Comparison of ENCODE assay signal across 9 cellular contexts in the genomic region with DNA sequence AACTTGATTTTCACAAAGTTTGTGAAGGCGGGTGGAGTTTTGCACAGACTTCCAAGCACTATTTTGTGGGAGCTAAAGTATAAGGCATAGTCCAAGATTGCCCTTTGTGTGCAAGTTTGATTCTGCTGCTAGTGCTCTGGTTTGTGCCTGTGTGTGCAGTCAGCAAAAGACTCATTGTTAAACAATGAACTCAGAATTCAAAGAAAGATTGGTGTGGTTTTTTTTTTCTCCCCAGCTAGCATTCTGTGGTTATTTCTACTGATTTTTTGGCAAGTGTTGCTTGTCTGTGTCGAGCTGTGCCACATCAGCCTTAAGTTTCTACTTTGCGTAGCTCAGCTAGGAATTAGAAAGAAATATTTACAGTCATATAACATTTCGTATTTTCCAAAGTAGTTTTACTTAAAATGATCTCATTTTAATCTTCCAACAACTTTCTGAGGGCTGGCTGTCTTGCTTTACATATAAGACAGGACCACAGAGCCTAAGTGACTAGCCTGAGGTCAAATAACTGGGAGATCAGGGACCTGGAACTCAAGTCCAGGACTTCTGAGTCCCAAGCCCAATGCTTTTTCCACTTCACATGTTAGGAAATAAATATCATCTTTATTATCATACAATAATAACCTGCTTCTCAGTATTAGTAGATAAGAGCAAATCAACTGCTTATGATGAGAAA.
DNase-seq lines count a peak whose midpoint lies in the region.
"Had no signal": no experiment of that assay in that cellular context is flagged by ENCODE, and none has a peak within 500 bp of the region (broad histone marks: within the 10 kb centered on the region; RNA-seq: fewer than 3 reads in every experiment).

No MANE protein-coding gene starts in this region.

- no peak overlapping the region for H2BK15ac ChIP-seq in neuronal stem cell (ENCODE audit: low read length)

- H3K79me1 ChIP-seq in neuronal stem cell (ENCODE audit: low read depth, low read length) = no peaks in the 10 kb centered on the region

- peak overlapping the region in 2 of 10 experiments; percentile 11 to 25; a peak in 2 of 20 replicates for H3K4me3 ChIP-seq in BLaER1 treated with 17β-estradiol and CSF1 and Interleukin-3, amounts not matched to agents 10 nM and 100 nM
- H3K4me3 ChIP-seq in neuronal stem cell (ENCODE audit: low read length in 2 of 2) = no peak overlapping the region
- H3K4me3 ChIP-seq: cardiac muscle cell had no signal

- H3K4me1 ChIP-seq in BLaER1 treated with 17β-estradiol and CSF1 and Interleukin-3, amounts not matched to agents 10 nM and 100 nM = peaks cover 51 to 82% (median 68%) of the 10 kb centered on the region in 10 experiments
- peaks cover 4 to 28% of the 10 kb centered on the region in 2 donors for H3K4me1 ChIP-seq in neuronal stem cell (ENCODE audit: control insufficient read depth in 2 of 2, insufficient read depth in 1 of 2, low read depth in 1 of 2, low read length in 2 of 2)

- no peak overlapping the region for H3K23ac ChIP-seq in neuronal stem cell (ENCODE audit: low read depth, low read length, poor library complexity)

- H2BK5ac ChIP-seq in neuronal stem cell (ENCODE audit: low read length) = no peak overlapping the region

- no peak overlapping the region for H4K91ac ChIP-seq in neuronal stem cell (ENCODE audit: low read depth, low read length, poor library complexity)

- H3K9ac ChIP-seq in BLaER1 treated with 17β-estradiol and CSF1 and Interleukin-3, amounts not matched to agents 10 nM and 100 nM = peak overlapping the region; percentile 67 to 82 (median 77)
- no peak overlapping the region for H3K9ac ChIP-seq in neuronal stem cell (ENCODE audit: low read depth, low read length, poor library complexity)

- no CpG with 5 or more reads among the region's 4 CpGs for WGBS in neuronal stem cell (ENCODE audit: extremely low coverage in 2 of 2, insufficient read length in 2 of 2, insufficient replicate concordance in 1 of 2), 2 donors

- H2BK120ac ChIP-seq in neuronal stem cell (ENCODE audit: low read depth, low read length) = no peak overlapping the region

- peaks cover 17 to 33% (median 24%) of the 10 kb centered on the region in 11 experiments for H3K9me3 ChIP-seq in BLaER1 treated with 17β-estradiol and CSF1 and Interleukin-3, amounts not matched to agents 10 nM and 100 nM (replicated peaks in 1 of 11)
- H3K9me3 ChIP-seq in KOPT-K1 (ENCODE audit: insufficient read depth, low read length, poor library complexity, severe bottlenecking) (no peaks in the 10 kb centered on the region), neuronal stem cell (replicated peaks in 1 of 2; ENCODE audit: control insufficient read depth in 2 of 2, insufficient read depth in 1 of 2, low read depth in 1 of 2, low read length in 2 of 2) (peaks cover 0 to 2% of the 10 kb centered on the region in 2 donors)

- H3K14ac ChIP-seq in neuronal stem cell (ENCODE audit: low read length) = no peak overlapping the region

- H3K18ac ChIP-seq in neuronal stem cell (ENCODE audit: low read length) = no peak overlapping the region

- peak overlapping the region; percentile 27 for H2AFZ ChIP-seq in neuronal stem cell (ENCODE audit: low read length)

- no peaks in the 10 kb centered on the region for H3K27me3 ChIP-seq in BLaER1 treated with 17β-estradiol and CSF1 and Interleukin-3, amounts not matched to agents 10 nM and 100 nM
- H3K27me3 ChIP-seq in neuronal stem cell (ENCODE audit: control insufficient read depth in 3 of 3, insufficient read depth in 3 of 3, low read depth in 1 of 3, low read length in 3 of 3) = no peaks in the 10 kb centered on the region
- H3K27me3 ChIP-seq: cardiac muscle cell had no signal

- no peak overlapping the region for H4K8ac ChIP-seq in neuronal stem cell (ENCODE audit: low read depth, low read length)

- DNase-seq in central memory CD4-positive, alpha-beta T cell = peak; percentile 36
- no peak for DNase-seq in neuronal stem cell (ENCODE audit: low spot score)
- DNase-seq in NCI-H748 (lab: John Stamatoyannopoulos, UW; ENCODE audit: unreplicated experiment) = no peak
- DNase-seq in NCI-H2107 (lab: John Stamatoyannopoulos, UW) = no peak
- no peak for DNase-seq in mucosa of gallbladder (ENCODE audit: low spot score)
- DNase-seq in HT-29 (ENCODE audit: low spot score) = no peak

- no peaks in the 10 kb centered on the region for H4K20me1 ChIP-seq in BLaER1 treated with 17β-estradiol and CSF1 and Interleukin-3, amounts not matched to agents 10 nM and 100 nM

- H3K27ac ChIP-seq in BLaER1 treated with 17β-estradiol and CSF1 and Interleukin-3, amounts not matched to agents 10 nM and 100 nM = peak overlapping the region; percentile 76 to 98 (median 93)
- peak overlapping the region; percentile 20 for H3K27ac ChIP-seq in KOPT-K1 (ENCODE audit: low read depth, low read length, poor library complexity, severe bottlenecking)
- H3K27ac ChIP-seq in neuronal stem cell (replicated peaks; ENCODE audit: low read length) = no peak overlapping the region
- H3K27ac ChIP-seq: cardiac muscle cell had no signal

- no peak overlapping the region for H2AK5ac ChIP-seq in neuronal stem cell (ENCODE audit: low read depth, low read length)

- H3K36me3 ChIP-seq in BLaER1 treated with 17β-estradiol and CSF1 and Interleukin-3, amounts not matched to agents 10 nM and 100 nM = peaks cover 0 to 20% (median 11%) of the 10 kb centered on the region in 11 experiments; a peak in 12 of 22 replicates
- no peaks in the 10 kb centered on the region for H3K36me3 ChIP-seq in KOPT-K1 (ENCODE audit: insufficient read depth, low read length)
- no peaks in the 10 kb centered on the region for H3K36me3 ChIP-seq in neuronal stem cell (replicated peaks in 1 of 2; ENCODE audit: control insufficient read depth in 2 of 2, insufficient read depth in 2 of 2, low read length in 2 of 2)
- H3K36me3 ChIP-seq: cardiac muscle cell had no signal

- H3K4ac ChIP-seq in neuronal stem cell (ENCODE audit: low read length) = no peak overlapping the region

- H2BK12ac ChIP-seq in neuronal stem cell (ENCODE audit: low read length) = no peak overlapping the region

- H3K4me2 ChIP-seq in BLaER1 treated with 17β-estradiol and CSF1 and Interleukin-3, amounts not matched to agents 10 nM and 100 nM = peak overlapping the region; percentile 60 to 89 (median 70)
- H3K4me2 ChIP-seq in neuronal stem cell (ENCODE audit: insufficient read depth, low read length, poor library complexity, severe bottlenecking) = no peak overlapping the region
